1 cellular context compared by ENCODE assay signal in genomic region chr11:73072935-73073481, GRCh38.
TF ChIP-seq lines count a peak whose summit lies in the region.

No MANE protein-coding gene starts in this region.

TF ChIP-seq in GM12878, 131 proteins besides CTCF, POLR2A, EP300 and RAD21 (continued from another document and continues in another):
- TF ChIP-seq CUX1 (IDR thresholded peaks at IDR 0.05; ENCODE audit: insufficient replicate concordance, low read depth, low read length), result no peak
- TF ChIP-seq, protein P1, sequence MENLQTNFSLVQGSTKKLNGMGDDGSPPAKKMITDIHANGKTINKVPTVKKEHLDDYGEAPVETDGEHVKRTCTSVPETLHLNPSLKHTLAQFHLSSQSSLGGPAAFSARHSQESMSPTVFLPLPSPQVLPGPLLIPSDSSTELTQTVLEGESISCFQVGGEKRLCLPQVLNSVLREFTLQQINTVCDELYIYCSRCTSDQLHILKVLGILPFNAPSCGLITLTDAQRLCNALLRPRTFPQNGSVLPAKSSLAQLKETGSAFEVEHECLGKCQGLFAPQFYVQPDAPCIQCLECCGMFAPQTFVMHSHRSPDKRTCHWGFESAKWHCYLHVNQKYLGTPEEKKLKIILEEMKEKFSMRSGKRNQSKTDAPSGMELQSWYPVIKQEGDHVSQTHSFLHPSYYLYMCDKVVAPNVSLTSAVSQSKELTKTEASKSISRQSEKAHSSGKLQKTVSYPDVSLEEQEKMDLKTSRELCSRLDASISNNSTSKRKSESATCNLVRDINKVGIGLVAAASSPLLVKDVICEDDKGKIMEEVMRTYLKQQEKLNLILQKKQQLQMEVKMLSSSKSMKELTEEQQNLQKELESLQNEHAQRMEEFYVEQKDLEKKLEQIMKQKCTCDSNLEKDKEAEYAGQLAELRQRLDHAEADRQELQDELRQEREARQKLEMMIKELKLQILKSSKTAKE (IDR thresholded peaks at IDR 0.05; ENCODE audit: low read depth, poor library complexity, severe bottlenecking), result peak; percentile 80
- TF ChIP-seq WRNIP1 (IDR thresholded peaks at IDR 0.05; ENCODE audit: borderline replicate concordance, low read depth, low read length), result no peak
- TF ChIP-seq POU2F2 (IDR thresholded peaks at IDR 0.05; ENCODE audit: borderline replicate concordance, low read depth, low read length), result no peak
- TF ChIP-seq ZNF622 (IDR thresholded peaks at IDR 0.05), result no peak
- TF ChIP-seq CBX5 (IDR thresholded peaks at IDR 0.05; ENCODE audit: low read depth), result no peak
- TF ChIP-seq EGR1 (IDR thresholded peaks at IDR 0.05; ENCODE audit: borderline replicate concordance in 1 of 2, low read depth in 2 of 2, low read length in 2 of 2), result no peak
- TF ChIP-seq ATF7 (IDR thresholded peaks at IDR 0.05; ENCODE audit: low read depth), result peak; percentile 74
- TF ChIP-seq TCF12 (IDR thresholded peaks at IDR 0.05; ENCODE audit: low read depth, low read length), result no peak
- no peak for TF ChIP-seq E2F4 (IDR thresholded peaks at IDR 0.05; ENCODE audit: low read depth, low read length)
- no peak for TF ChIP-seq BCL3 (IDR thresholded peaks at IDR 0.05; ENCODE audit: borderline replicate concordance, insufficient read depth, low read depth, low read length, poor library complexity, severe bottlenecking)
- 0 out of 2 replicates have a peak, but pooled peaks have one; percentile 37 for TF ChIP-seq EED (IDR thresholded peaks at IDR 0.05; ENCODE audit: low read depth)
- TF ChIP-seq, protein P2, sequence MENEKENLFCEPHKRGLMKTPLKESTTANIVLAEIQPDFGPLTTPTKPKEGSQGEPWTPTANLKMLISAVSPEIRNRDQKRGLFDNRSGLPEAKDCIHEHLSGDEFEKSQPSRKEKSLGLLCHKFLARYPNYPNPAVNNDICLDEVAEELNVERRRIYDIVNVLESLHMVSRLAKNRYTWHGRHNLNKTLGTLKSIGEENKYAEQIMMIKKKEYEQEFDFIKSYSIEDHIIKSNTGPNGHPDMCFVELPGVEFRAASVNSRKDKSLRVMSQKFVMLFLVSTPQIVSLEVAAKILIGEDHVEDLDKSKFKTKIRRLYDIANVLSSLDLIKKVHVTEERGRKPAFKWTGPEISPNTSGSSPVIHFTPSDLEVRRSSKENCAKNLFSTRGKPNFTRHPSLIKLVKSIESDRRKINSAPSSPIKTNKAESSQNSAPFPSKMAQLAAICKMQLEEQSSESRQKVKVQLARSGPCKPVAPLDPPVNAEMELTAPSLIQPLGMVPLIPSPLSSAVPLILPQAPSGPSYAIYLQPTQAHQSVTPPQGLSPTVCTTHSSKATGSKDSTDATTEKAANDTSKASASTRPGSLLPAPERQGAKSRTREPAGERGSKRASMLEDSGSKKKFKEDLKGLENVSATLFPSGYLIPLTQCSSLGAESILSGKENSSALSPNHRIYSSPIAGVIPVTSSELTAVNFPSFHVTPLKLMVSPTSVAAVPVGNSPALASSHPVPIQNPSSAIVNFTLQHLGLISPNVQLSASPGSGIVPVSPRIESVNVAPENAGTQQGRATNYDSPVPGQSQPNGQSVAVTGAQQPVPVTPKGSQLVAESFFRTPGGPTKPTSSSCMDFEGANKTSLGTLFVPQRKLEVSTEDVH (IDR thresholded peaks at IDR 0.05; ENCODE audit: low read depth, partially characterized antibody), result no peak
- TF ChIP-seq, protein P3, sequence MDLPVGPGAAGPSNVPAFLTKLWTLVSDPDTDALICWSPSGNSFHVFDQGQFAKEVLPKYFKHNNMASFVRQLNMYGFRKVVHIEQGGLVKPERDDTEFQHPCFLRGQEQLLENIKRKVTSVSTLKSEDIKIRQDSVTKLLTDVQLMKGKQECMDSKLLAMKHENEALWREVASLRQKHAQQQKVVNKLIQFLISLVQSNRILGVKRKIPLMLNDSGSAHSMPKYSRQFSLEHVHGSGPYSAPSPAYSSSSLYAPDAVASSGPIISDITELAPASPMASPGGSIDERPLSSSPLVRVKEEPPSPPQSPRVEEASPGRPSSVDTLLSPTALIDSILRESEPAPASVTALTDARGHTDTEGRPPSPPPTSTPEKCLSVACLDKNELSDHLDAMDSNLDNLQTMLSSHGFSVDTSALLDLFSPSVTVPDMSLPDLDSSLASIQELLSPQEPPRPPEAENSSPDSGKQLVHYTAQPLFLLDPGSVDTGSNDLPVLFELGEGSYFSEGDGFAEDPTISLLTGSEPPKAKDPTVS (IDR thresholded peaks at IDR 0.05; ENCODE audit: low read depth, low read length), result no peak
- no peak for TF ChIP-seq ZSCAN29 (IDR thresholded peaks at IDR 0.05)
- TF ChIP-seq NRF1 (conservative IDR thresholded peaks at IDR 0.05; ENCODE audit: low read depth, low read length), result no peak
- no peak for TF ChIP-seq SP1 (IDR thresholded peaks at IDR 0.05; ENCODE audit: low read depth, low read length)
- TF ChIP-seq, protein P4, sequence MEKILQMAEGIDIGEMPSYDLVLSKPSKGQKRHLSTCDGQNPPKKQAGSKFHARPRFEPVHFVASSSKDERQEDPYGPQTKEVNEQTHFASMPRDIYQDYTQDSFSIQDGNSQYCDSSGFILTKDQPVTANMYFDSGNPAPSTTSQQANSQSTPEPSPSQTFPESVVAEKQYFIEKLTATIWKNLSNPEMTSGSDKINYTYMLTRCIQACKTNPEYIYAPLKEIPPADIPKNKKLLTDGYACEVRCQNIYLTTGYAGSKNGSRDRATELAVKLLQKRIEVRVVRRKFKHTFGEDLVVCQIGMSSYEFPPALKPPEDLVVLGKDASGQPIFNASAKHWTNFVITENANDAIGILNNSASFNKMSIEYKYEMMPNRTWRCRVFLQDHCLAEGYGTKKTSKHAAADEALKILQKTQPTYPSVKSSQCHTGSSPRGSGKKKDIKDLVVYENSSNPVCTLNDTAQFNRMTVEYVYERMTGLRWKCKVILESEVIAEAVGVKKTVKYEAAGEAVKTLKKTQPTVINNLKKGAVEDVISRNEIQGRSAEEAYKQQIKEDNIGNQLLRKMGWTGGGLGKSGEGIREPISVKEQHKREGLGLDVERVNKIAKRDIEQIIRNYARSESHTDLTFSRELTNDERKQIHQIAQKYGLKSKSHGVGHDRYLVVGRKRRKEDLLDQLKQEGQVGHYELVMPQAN (conservative IDR thresholded peaks at IDR 0.05), result no peak
- no peak for TF ChIP-seq ZBTB4 (CRISPR knock-in tag; IDR thresholded peaks at IDR 0.05)
- TF ChIP-seq SIX5 (IDR thresholded peaks at IDR 0.05; ENCODE audit: low read depth, low read length, severe bottlenecking), result no peak
- peak; percentile 66; the same call in 1 of the 2 replicates for TF ChIP-seq NBN (IDR thresholded peaks at IDR 0.05)
- no peak for TF ChIP-seq HDAC2 (IDR thresholded peaks at IDR 0.05)
- TF ChIP-seq BCL11A (IDR thresholded peaks at IDR 0.05; ENCODE audit: low read depth, low read length), result peak; percentile 81
- TF ChIP-seq SMAD1 (IDR thresholded peaks at IDR 0.05; ENCODE audit: low read depth, partially characterized antibody), result no peak
- 0 out of 2 replicates have a peak, but pooled peaks have one; percentile 23 for TF ChIP-seq BACH1 (IDR thresholded peaks at IDR 0.05; ENCODE audit: borderline replicate concordance)
- TF ChIP-seq PAX8 (IDR thresholded peaks at IDR 0.05), result no peak
- TF ChIP-seq ZZZ3 (IDR thresholded peaks at IDR 0.05; ENCODE audit: control insufficient read depth, insufficient read length, low read depth), result no peak
- 0 out of 2 replicates have a peak, but pooled peaks have one; percentile 31 for TF ChIP-seq MXI1 (IDR thresholded peaks at IDR 0.05; ENCODE audit: low read depth, low read length)
- TF ChIP-seq NR2C2 (IDR thresholded peaks at IDR 0.05; ENCODE audit: borderline replicate concordance, control insufficient read depth, insufficient read length, low read depth), result no peak
- TF ChIP-seq KDM1A (IDR thresholded peaks at IDR 0.05; ENCODE audit: borderline replicate concordance), result no peak
- TF ChIP-seq RCOR1 (conservative IDR thresholded peaks at IDR 0.05; ENCODE audit: low read depth, low read length), result no peak
- TF ChIP-seq BMI1 (IDR thresholded peaks at IDR 0.05; ENCODE audit: borderline replicate concordance), result no peak
- TF ChIP-seq IKZF1 (conservative IDR thresholded peaks at IDR 0.05), result peak; percentile 69
- no peak for TF ChIP-seq MEF2A (IDR thresholded peaks at IDR 0.05; ENCODE audit: insufficient read depth, low read depth, low read length)
- no peak for TF ChIP-seq EZH2 (IDR thresholded peaks at IDR 0.05; ENCODE audit: borderline replicate concordance, control insufficient read depth, low read depth, low read length)
- TF ChIP-seq LARP7 (IDR thresholded peaks at IDR 0.05), result no peak
- no peak for TF ChIP-seq SMAD5 (IDR thresholded peaks at IDR 0.05; ENCODE audit: low read depth)
- no peak for TF ChIP-seq SMARCA5 (IDR thresholded peaks at IDR 0.05)
- no peak for TF ChIP-seq GABPA (IDR thresholded peaks at IDR 0.05; ENCODE audit: low read depth)
- no peak for TF ChIP-seq NFYA (IDR thresholded peaks at IDR 0.05; ENCODE audit: borderline replicate concordance, low read depth, low read length)
- TF ChIP-seq ATF3 (IDR thresholded peaks at IDR 0.05; ENCODE audit: borderline replicate concordance, extremely low read depth, low read depth, low read length), result no peak
- no peak for TF ChIP-seq NR2F1 (conservative IDR thresholded peaks at IDR 0.05)
